22 cellular contexts compared by ENCODE assay signal in genomic region chr7:17934094-17934493, GRCh38. TPM values are rescaled to one million over a fixed set of nuclear protein-coding genes. Genes with fewer than 3 reads are reported as not detected.
DNase-seq lines count a peak whose midpoint lies in the region; ATAC-seq and TF ChIP-seq lines count a peak whose summit lies in the region.
"Had no signal": no experiment of that assay in that cellular context is flagged by ENCODE, and none has a peak within 500 bp of the region (broad histone marks: within the 10 kb centered on the region; RNA-seq: fewer than 3 reads in every experiment).

No MANE protein-coding gene starts in this region.

- CTCF ChIA-PET in activated CD8-positive, alpha-beta memory T cell treated with anti-CD3 and anti-CD28 coated beads, Interleukin-2, amount 10 ng/mL, durations not matched to agents 7 days and 5 days (lab: Charles Lee), result no interaction called here
- CTCF ChIA-PET in activated CD8-positive, alpha-beta T cell treated with anti-CD3 and anti-CD28 coated beads, Interleukin-2, amount 10 ng/mL, durations not matched to agents 7 days and 5 days (lab: Charles Lee), result interaction anchor here (0.9 kb wide), 1 partner anchor 26 kb away, joined by 3 read pairs; no protein-coding TSS in a partner anchor
- CTCF ChIA-PET in naive thymus-derived CD4-positive, alpha-beta T cell (lab: Charles Lee), result no interaction called here

- H3K27me3 ChIP-seq in naive thymus-derived CD4-positive, alpha-beta T cell (ENCODE audit: control insufficient read depth in 2 of 2, insufficient read depth in 2 of 2, low read length in 2 of 2), result no peaks in the 10 kb centered on the region
- H3K27me3 ChIP-seq in ascending aorta, result no peaks in the 10 kb centered on the region
- H3K27me3 ChIP-seq: heart left ventricle had no signal

- no peak overlapping the region for H3K27ac Mint-ChIP-seq in activated CD8-positive, alpha-beta memory T cell treated with anti-CD3 and anti-CD28 coated beads, Interleukin-2, amount 10 ng/mL, durations not matched to agents 7 days and 5 days
- H3K27ac Mint-ChIP-seq in activated CD8-positive, alpha-beta T cell treated with anti-CD3 and anti-CD28 coated beads, Interleukin-2, amount 10 ng/mL, durations not matched to agents 7 days and 5 days, result no peak overlapping the region
- H3K27ac Mint-ChIP-seq in naive thymus-derived CD4-positive, alpha-beta T cell, result peak overlapping the region in 2 of 9 donors; percentile 14 to 44
- H3K27ac Mint-ChIP-seq: endodermal cell; stimulated activated effector memory CD8-positive, alpha-beta T cell treated with anti-CD3 and anti-CD28 coated beads, Interleukin-12 subunit alpha, Interleukin-12 subunit beta, amount 100 ng/mL, for 72 hours; type B pancreatic cell had no signal

- POLR2A ChIA-PET in activated CD8-positive, alpha-beta T cell treated with anti-CD3 and anti-CD28 coated beads, Interleukin-2, amount 10 ng/mL, durations not matched to agents 7 days and 5 days (lab: Charles Lee), result interaction anchor here (0.6 kb wide), 1 partner anchor 478 kb away, joined by 4 read pairs; no protein-coding TSS in a partner anchor
- POLR2A ChIA-PET in naive thymus-derived CD4-positive, alpha-beta T cell (lab: Charles Lee), result interaction anchor here (0.8 kb wide), 1 partner anchor 11 kb away, joined by 3 read pairs; no protein-coding TSS in a partner anchor

- intact Hi-C loops in naive thymus-derived CD4-positive, alpha-beta T cell (cut with micrococcal nuclease), result loop anchor here (2.0 to 10.0 kb wide), 3 partner anchors 13 to 1771 kb away; partner anchors contain the start of gene POLR1F (in 1 of the 2)
- intact Hi-C loops in ascending aorta (cut with DNase I), result no loop called here

- TF ChIP-seq CTCF in ascending aorta (IDR thresholded peaks at IDR 0.05), result no peak

- peak; percentile 69 for ATAC-seq in activated CD8-positive, alpha-beta memory T cell treated with anti-CD3 and anti-CD28 coated beads, Interleukin-2, amount 10 ng/mL, durations not matched to agents 7 days and 5 days
- peak; percentile 61 for ATAC-seq in activated CD8-positive, alpha-beta T cell treated with anti-CD3 and anti-CD28 coated beads, Interleukin-2, amount 10 ng/mL, durations not matched to agents 7 days and 5 days
- ATAC-seq in naive thymus-derived CD4-positive, alpha-beta T cell, result peak; percentile 55
- ATAC-seq: A549; HCT116; heart left ventricle; psoas muscle; stimulated activated effector memory CD8-positive, alpha-beta T cell treated with anti-CD3 and anti-CD28 coated beads, Interleukin-12 subunit alpha, Interleukin-12 subunit beta, amount 100 ng/mL, for 72 hours had no signal

- no peaks in the 10 kb centered on the region for H3K36me3 ChIP-seq in naive thymus-derived CD4-positive, alpha-beta T cell (ENCODE audit: control insufficient read depth in 2 of 3, insufficient read depth in 3 of 3, low read length in 3 of 3)
- no peaks in the 10 kb centered on the region for H3K36me3 ChIP-seq in ascending aorta
- H3K36me3 ChIP-seq: heart left ventricle had no signal

- no peaks in the 10 kb centered on the region for H3K9me3 Mint-ChIP-seq in activated CD8-positive, alpha-beta memory T cell treated with anti-CD3 and anti-CD28 coated beads, Interleukin-2, amount 10 ng/mL, durations not matched to agents 7 days and 5 days (ENCODE audit: low read depth)
- no peaks in the 10 kb centered on the region for H3K9me3 Mint-ChIP-seq in activated CD8-positive, alpha-beta T cell treated with anti-CD3 and anti-CD28 coated beads, Interleukin-2, amount 10 ng/mL, durations not matched to agents 7 days and 5 days (ENCODE audit: insufficient read depth)
- peaks cover 0 to 1% (median 0%) of the 10 kb centered on the region in 11 donors for H3K9me3 Mint-ChIP-seq in naive thymus-derived CD4-positive, alpha-beta T cell
- H3K9me3 Mint-ChIP-seq: endodermal cell; stimulated activated effector memory CD8-positive, alpha-beta T cell treated with anti-CD3 and anti-CD28 coated beads, Interleukin-12 subunit alpha, Interleukin-12 subunit beta, amount 100 ng/mL, for 72 hours; type B pancreatic cell had no signal

- peaks cover 53% of the 10 kb centered on the region for H3K4me1 Mint-ChIP-seq in activated CD8-positive, alpha-beta memory T cell treated with anti-CD3 and anti-CD28 coated beads, Interleukin-2, amount 10 ng/mL, durations not matched to agents 7 days and 5 days
- peaks cover 61% of the 10 kb centered on the region for H3K4me1 Mint-ChIP-seq in activated CD8-positive, alpha-beta T cell treated with anti-CD3 and anti-CD28 coated beads, Interleukin-2, amount 10 ng/mL, durations not matched to agents 7 days and 5 days (ENCODE audit: low read depth)
- peaks cover 54 to 98% (median 89%) of the 10 kb centered on the region in 7 donors for H3K4me1 Mint-ChIP-seq in naive thymus-derived CD4-positive, alpha-beta T cell

- no peak overlapping the region for H3K4me3 Mint-ChIP-seq in activated CD8-positive, alpha-beta memory T cell treated with anti-CD3 and anti-CD28 coated beads, Interleukin-2, amount 10 ng/mL, durations not matched to agents 7 days and 5 days
- H3K4me3 Mint-ChIP-seq in activated CD8-positive, alpha-beta T cell treated with anti-CD3 and anti-CD28 coated beads, Interleukin-2, amount 10 ng/mL, durations not matched to agents 7 days and 5 days, result peak overlapping the region; percentile 19
- peak overlapping the region in 8 of 10 donors; percentile 22 to 72 (median 48) for H3K4me3 Mint-ChIP-seq in naive thymus-derived CD4-positive, alpha-beta T cell
- H3K4me3 Mint-ChIP-seq: endodermal cell; stimulated activated effector memory CD8-positive, alpha-beta T cell treated with anti-CD3 and anti-CD28 coated beads, Interleukin-12 subunit alpha, Interleukin-12 subunit beta, amount 100 ng/mL, for 72 hours; type B pancreatic cell had no signal

- H3K4me1 ChIP-seq in naive thymus-derived CD4-positive, alpha-beta T cell (ENCODE audit: control insufficient read depth in 2 of 2, insufficient read depth in 2 of 2, low read length in 2 of 2), result peaks cover 21 to 24% of the 10 kb centered on the region in 2 donors
- H3K4me1 ChIP-seq in ascending aorta, result peaks cover 0 to 22% of the 10 kb centered on the region in 2 donors

- H3K36me3 Mint-ChIP-seq in activated CD8-positive, alpha-beta memory T cell treated with anti-CD3 and anti-CD28 coated beads, Interleukin-2, amount 10 ng/mL, durations not matched to agents 7 days and 5 days, result peaks cover 5% of the 10 kb centered on the region
- H3K36me3 Mint-ChIP-seq in activated CD8-positive, alpha-beta T cell treated with anti-CD3 and anti-CD28 coated beads, Interleukin-2, amount 10 ng/mL, durations not matched to agents 7 days and 5 days (ENCODE audit: low read depth), result peaks cover 11% of the 10 kb centered on the region
- H3K36me3 Mint-ChIP-seq in naive thymus-derived CD4-positive, alpha-beta T cell, result peaks cover 0 to 12% (median 4%) of the 10 kb centered on the region in 5 donors

- H3K27ac ChIP-seq in naive thymus-derived CD4-positive, alpha-beta T cell (ENCODE audit: low read depth, low read length), result no peak overlapping the region
- no peak overlapping the region for H3K27ac ChIP-seq in ascending aorta
- H3K27ac ChIP-seq: A549, heart left ventricle, psoas muscle had no signal

- H3K9me3 ChIP-seq in naive thymus-derived CD4-positive, alpha-beta T cell (ENCODE audit: control insufficient read depth in 2 of 3, low read length in 3 of 3), result no peaks in the 10 kb centered on the region
- no peaks in the 10 kb centered on the region for H3K9me3 ChIP-seq in ascending aorta
- H3K9me3 ChIP-seq: A549, heart left ventricle, psoas muscle had no signal

- H3K4me3 ChIP-seq in Jurkat, Clone E6-1 (ENCODE audit: low read length), result no peak overlapping the region
- H3K4me3 ChIP-seq in naive thymus-derived CD4-positive, alpha-beta T cell (ENCODE audit: low read length), result no peak overlapping the region
- H3K4me3 ChIP-seq in ascending aorta, result no peak overlapping the region
- H3K4me3 ChIP-seq: A549, heart left ventricle, lung, psoas muscle had no signal

- H3K27me3 Mint-ChIP-seq in activated CD8-positive, alpha-beta memory T cell treated with anti-CD3 and anti-CD28 coated beads, Interleukin-2, amount 10 ng/mL, durations not matched to agents 7 days and 5 days, result no peaks in the 10 kb centered on the region
- no peaks in the 10 kb centered on the region for H3K27me3 Mint-ChIP-seq in activated CD8-positive, alpha-beta T cell treated with anti-CD3 and anti-CD28 coated beads, Interleukin-2, amount 10 ng/mL, durations not matched to agents 7 days and 5 days (ENCODE audit: low read depth)
- no peaks in the 10 kb centered on the region for H3K27me3 Mint-ChIP-seq in naive thymus-derived CD4-positive, alpha-beta T cell
- H3K27me3 Mint-ChIP-seq: type B pancreatic cell had no signal

- DNase-seq in activated CD8-positive, alpha-beta memory T cell treated with anti-CD3 and anti-CD28 coated beads, Interleukin-2, amount 10 ng/mL, durations not matched to agents 7 days and 5 days, result no peak
- DNase-seq in activated CD8-positive, alpha-beta memory T cell treated with anti-CD3 and anti-CD28 coated beads, Interleukin-2, amount 50 U/mL, for 4 hours, result no peak
- peak; percentile 66 for DNase-seq in Jurkat, Clone E6-1 (ENCODE audit: low read depth, low spot score)
- no peak for DNase-seq in activated CD8-positive, alpha-beta T cell treated with anti-CD3 and anti-CD28 coated beads, Interleukin-2, amount 10 ng/mL, durations not matched to agents 7 days and 5 days
- DNase-seq in naive thymus-derived CD4-positive, alpha-beta T cell, result peak in 1 of 9 donors; percentile 14
- DNase-seq in AG08395 (ENCODE audit: low spot score) (no peak), CD1c-positive myeloid dendritic cell (ENCODE audit: extremely low spot score) (no peak), ascending aorta (ENCODE audit: low spot score in 2 of 2) (no peak)
- DNase-seq: activated CD4-positive, CD25-positive, alpha-beta regulatory T cell treated with anti-CD3 and anti-CD28 coated beads, Interleukin-2, amount 50 U/mL, for 72 hours; amniotic stem cell; cerebellar nuclear complex; endodermal cell; heart left ventricle; NCI-H1694; NCI-H446 treated with DMSO at 0.1 percent for 48 hours; psoas muscle; SIG-M5 had no signal

RNA-seq across cellular contexts. Expression of gene SNX13, which starts 6.2 kb away (rescaled TPM):
- 10 to 100 TPM; 19.5 to 24.4 TPM for total RNA-seq in activated CD8-positive, alpha-beta memory T cell treated with anti-CD3 and anti-CD28 coated beads, Interleukin-2, amount 10 ng/mL, durations not matched to agents 7 days and 5 days
- polyA plus RNA-seq in Jurkat, Clone E6-1 (2012; ENCODE audit: insufficient read depth, insufficient read length), result 24.2 TPM
- 10 to 100 TPM; 24.2 to 24.5 TPM for total RNA-seq in activated CD8-positive, alpha-beta T cell treated with anti-CD3 and anti-CD28 coated beads, Interleukin-2, amount 10 ng/mL, durations not matched to agents 7 days and 5 days
- total RNA-seq in naive thymus-derived CD4-positive, alpha-beta T cell, result 10 to 100 TPM; 23.8 to 40.9 (median 29.0) TPM
- polyA plus RNA-seq in naive thymus-derived CD4-positive, alpha-beta T cell, result 10 to 100 TPM; 10.4 to 13.0 TPM
- total RNA-seq in ascending aorta, result 26.2 TPM
